Comparison of ENCODE assay signal across 22 cellular contexts in genomic region chr20:45206746-45207145, GRCh38. TPM values are rescaled to one million over a fixed set of nuclear protein-coding genes. Genes with fewer than 3 reads are reported as not detected.
"Had no signal": no experiment of that assay in that cellular context is flagged by ENCODE, and none has a peak within 500 bp of the region (broad histone marks: within the 10 kb centered on the region; RNA-seq: fewer than 3 reads in every experiment).

SEMG1 (plus strand) TSS chr20:45207033; CDS start chr20:45207054, 21 bp downstream.

- H3K27ac Mint-ChIP-seq: activated naive CD8-positive, alpha-beta T cell; nephron; T-helper 1 cell treated with Interleukin-12 subunit alpha and Interleukin-12 subunit beta and Interleukin-4 antibody, amounts not matched to agents 30 μg/mL and 1 μg/mL, for 36 hours had no signal

- H3K9me3 ChIP-seq: body of pancreas, prostate gland had no signal

- DNase-seq: activated CD4-positive, alpha-beta T cell treated with anti-CD3 and anti-CD28 coated beads, Interleukin-2, amount 50 U/mL, for 1 hour; activated CD8-positive, alpha-beta memory T cell treated with anti-CD3 and anti-CD28 coated beads for 24 hours; activated gamma-delta T cell treated with Interleukin-2 at 50 U/mL for 16 hours; amygdala; body of pancreas; central memory CD4-positive, alpha-beta T cell; mesenchymal stem cell; right cardiac atrium; stimulated activated CD4-positive, alpha-beta T cell treated with anti-CD3 and anti-CD28 coated beads, Interleukin-4, amount 100 ng/mL, for 24 hours; stimulated activated naive CD4-positive, alpha-beta T cell; transverse colon had no signal

- H3K4me1 ChIP-seq: body of pancreas, prostate gland, transverse colon had no signal

- H3K27ac ChIP-seq: body of pancreas, coronary artery, prostate gland, skin epidermis, transverse colon had no signal

- H3K27me3 ChIP-seq: body of pancreas had no signal

- H3K4me3 Mint-ChIP-seq: activated naive CD8-positive, alpha-beta T cell; nephron; T-helper 1 cell treated with Interleukin-12 subunit alpha and Interleukin-12 subunit beta and Interleukin-4 antibody, amounts not matched to agents 30 μg/mL and 1 μg/mL, for 36 hours had no signal

- FAIRE-seq: TTC549 had no signal

- H3K36me3 Mint-ChIP-seq: activated naive CD8-positive, alpha-beta T cell had no signal

- H3K9me3 Mint-ChIP-seq: nephron; T-helper 1 cell treated with Interleukin-12 subunit alpha and Interleukin-12 subunit beta and Interleukin-4 antibody, amounts not matched to agents 30 μg/mL and 1 μg/mL, for 36 hours had no signal

- H3K4me3 ChIP-seq: body of pancreas, coronary artery, prostate gland, skin epidermis, transverse colon had no signal

- H3K4me1 Mint-ChIP-seq: nephron had no signal

- H3K36me3 ChIP-seq: prostate gland, transverse colon had no signal

- ATAC-seq: body of pancreas, esophagus mucosa, right cardiac atrium had no signal

RNA-seq across cellular contexts. Expression of gene SEMG1, which starts in this region (rescaled TPM):
- total RNA-seq: body of pancreas, esophagus mucosa, kidney epithelial cell, liver, omental fat pad, right cardiac atrium had no signal
- polyA plus RNA-seq: liver, right cardiac atrium had no signal
